ENCODE assay signal across 1 cellular context in genomic region chr14:39025250-39025809, GRCh38.
A peak's percentile ranks its signal among the peaks of the same experiment; 100 is the strongest.
TF ChIP-seq lines count a peak whose summit lies in the region.

No MANE protein-coding gene starts in this region.

TF ChIP-seq in HepG2, 621 proteins besides CTCF, POLR2A, EP300 and RAD21 (continued from another document and continues in another):
- TF ChIP-seq, protein P1, sequence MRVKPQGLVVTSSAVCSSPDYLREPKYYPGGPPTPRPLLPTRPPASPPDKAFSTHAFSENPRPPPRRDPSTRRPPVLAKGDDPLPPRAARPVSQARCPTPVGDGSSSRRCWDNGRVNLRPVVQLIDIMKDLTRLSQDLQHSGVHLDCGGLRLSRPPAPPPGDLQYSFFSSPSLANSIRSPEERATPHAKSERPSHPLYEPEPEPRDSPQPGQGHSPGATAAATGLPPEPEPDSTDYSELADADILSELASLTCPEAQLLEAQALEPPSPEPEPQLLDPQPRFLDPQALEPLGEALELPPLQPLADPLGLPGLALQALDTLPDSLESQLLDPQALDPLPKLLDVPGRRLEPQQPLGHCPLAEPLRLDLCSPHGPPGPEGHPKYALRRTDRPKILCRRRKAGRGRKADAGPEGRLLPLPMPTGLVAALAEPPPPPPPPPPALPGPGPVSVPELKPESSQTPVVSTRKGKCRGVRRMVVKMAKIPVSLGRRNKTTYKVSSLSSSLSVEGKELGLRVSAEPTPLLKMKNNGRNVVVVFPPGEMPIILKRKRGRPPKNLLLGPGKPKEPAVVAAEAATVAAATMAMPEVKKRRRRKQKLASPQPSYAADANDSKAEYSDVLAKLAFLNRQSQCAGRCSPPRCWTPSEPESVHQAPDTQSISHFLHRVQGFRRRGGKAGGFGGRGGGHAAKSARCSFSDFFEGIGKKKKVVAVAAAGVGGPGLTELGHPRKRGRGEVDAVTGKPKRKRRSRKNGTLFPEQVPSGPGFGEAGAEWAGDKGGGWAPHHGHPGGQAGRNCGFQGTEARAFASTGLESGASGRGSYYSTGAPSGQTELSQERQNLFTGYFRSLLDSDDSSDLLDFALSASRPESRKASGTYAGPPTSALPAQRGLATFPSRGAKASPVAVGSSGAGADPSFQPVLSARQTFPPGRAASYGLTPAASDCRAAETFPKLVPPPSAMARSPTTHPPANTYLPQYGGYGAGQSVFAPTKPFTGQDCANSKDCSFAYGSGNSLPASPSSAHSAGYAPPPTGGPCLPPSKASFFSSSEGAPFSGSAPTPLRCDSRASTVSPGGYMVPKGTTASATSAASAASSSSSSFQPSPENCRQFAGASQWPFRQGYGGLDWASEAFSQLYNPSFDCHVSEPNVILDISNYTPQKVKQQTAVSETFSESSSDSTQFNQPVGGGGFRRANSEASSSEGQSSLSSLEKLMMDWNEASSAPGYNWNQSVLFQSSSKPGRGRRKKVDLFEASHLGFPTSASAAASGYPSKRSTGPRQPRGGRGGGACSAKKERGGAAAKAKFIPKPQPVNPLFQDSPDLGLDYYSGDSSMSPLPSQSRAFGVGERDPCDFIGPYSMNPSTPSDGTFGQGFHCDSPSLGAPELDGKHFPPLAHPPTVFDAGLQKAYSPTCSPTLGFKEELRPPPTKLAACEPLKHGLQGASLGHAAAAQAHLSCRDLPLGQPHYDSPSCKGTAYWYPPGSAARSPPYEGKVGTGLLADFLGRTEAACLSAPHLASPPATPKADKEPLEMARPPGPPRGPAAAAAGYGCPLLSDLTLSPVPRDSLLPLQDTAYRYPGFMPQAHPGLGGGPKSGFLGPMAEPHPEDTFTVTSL (CRISPR knock-in tag; IDR thresholded peaks at IDR 0.05; ENCODE audit: borderline replicate concordance) = no peak
- no peak for TF ChIP-seq MNT (IDR thresholded peaks at IDR 0.05)
- no peak for TF ChIP-seq LCORL (IDR thresholded peaks at IDR 0.05)
- no peak for TF ChIP-seq LCORL (CRISPR knock-in tag; IDR thresholded peaks at IDR 0.05)
- TF ChIP-seq MXD4 (CRISPR knock-in tag; IDR thresholded peaks at IDR 0.05) = no peak; the same call in 1 of the 2 replicates
- no peak for TF ChIP-seq PRPF4 (IDR thresholded peaks at IDR 0.05; ENCODE audit: low read depth, low read length, poor library complexity, severe bottlenecking)
- no peak for TF ChIP-seq HHEX (CRISPR knock-in tag; IDR thresholded peaks at IDR 0.05)
- no peak for TF ChIP-seq FOSL1 (CRISPR knock-in tag; IDR thresholded peaks at IDR 0.05; ENCODE audit: borderline replicate concordance)
- TF ChIP-seq ZNF556 (CRISPR knock-in tag; IDR thresholded peaks at IDR 0.05; ENCODE audit: borderline replicate concordance) = no peak; the same call in 1 of the 2 replicates
- no peak for TF ChIP-seq THRA (CRISPR knock-in tag; IDR thresholded peaks at IDR 0.05; ENCODE audit: borderline replicate concordance)
- TF ChIP-seq AFF4 (CRISPR knock-in tag; IDR thresholded peaks at IDR 0.05) = no peak; the same call in 1 of the 2 replicates
- 0 out of 2 replicates have a peak, but pooled peaks have one; percentile 49 for TF ChIP-seq MIER2 (CRISPR knock-in tag; IDR thresholded peaks at IDR 0.05)
- TF ChIP-seq ZNF280D (CRISPR knock-in tag; IDR thresholded peaks at IDR 0.05) = no peak
- no peak for TF ChIP-seq JARID2 (CRISPR knock-in tag; IDR thresholded peaks at IDR 0.05; ENCODE audit: insufficient replicate concordance)
- TF ChIP-seq ZBTB44 (CRISPR knock-in tag; IDR thresholded peaks at IDR 0.05) = no peak
- no peak for TF ChIP-seq ZC3H13 (CRISPR knock-in tag; IDR thresholded peaks at IDR 0.05)
- TF ChIP-seq SATB2 (CRISPR knock-in tag; IDR thresholded peaks at IDR 0.05) = no peak
- TF ChIP-seq, protein P2, sequence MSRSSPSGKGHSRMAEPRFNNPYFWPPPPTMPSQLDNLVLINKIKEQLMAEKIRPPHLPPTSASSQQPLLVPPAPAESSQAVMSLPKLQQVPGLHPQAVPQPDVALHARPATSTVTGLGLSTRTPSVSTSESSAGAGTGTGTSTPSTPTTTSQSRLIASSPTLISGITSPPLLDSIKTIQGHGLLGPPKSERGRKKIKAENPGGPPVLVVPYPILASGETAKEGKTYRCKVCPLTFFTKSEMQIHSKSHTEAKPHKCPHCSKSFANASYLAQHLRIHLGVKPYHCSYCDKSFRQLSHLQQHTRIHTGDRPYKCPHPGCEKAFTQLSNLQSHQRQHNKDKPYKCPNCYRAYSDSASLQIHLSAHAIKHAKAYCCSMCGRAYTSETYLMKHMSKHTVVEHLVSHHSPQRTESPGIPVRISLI (CRISPR knock-in tag; IDR thresholded peaks at IDR 0.05; ENCODE audit: borderline replicate concordance) = 0 out of 2 replicates have a peak, but pooled peaks have one; percentile 4
- TF ChIP-seq PHF21A (CRISPR knock-in tag; IDR thresholded peaks at IDR 0.05) = no peak
- no peak for TF ChIP-seq ZNF557 (CRISPR knock-in tag; IDR thresholded peaks at IDR 0.05)
- TF ChIP-seq HNF4A (CRISPR knock-in tag; IDR thresholded peaks at IDR 0.05) = peak; percentile 73
- TF ChIP-seq, protein P3, sequence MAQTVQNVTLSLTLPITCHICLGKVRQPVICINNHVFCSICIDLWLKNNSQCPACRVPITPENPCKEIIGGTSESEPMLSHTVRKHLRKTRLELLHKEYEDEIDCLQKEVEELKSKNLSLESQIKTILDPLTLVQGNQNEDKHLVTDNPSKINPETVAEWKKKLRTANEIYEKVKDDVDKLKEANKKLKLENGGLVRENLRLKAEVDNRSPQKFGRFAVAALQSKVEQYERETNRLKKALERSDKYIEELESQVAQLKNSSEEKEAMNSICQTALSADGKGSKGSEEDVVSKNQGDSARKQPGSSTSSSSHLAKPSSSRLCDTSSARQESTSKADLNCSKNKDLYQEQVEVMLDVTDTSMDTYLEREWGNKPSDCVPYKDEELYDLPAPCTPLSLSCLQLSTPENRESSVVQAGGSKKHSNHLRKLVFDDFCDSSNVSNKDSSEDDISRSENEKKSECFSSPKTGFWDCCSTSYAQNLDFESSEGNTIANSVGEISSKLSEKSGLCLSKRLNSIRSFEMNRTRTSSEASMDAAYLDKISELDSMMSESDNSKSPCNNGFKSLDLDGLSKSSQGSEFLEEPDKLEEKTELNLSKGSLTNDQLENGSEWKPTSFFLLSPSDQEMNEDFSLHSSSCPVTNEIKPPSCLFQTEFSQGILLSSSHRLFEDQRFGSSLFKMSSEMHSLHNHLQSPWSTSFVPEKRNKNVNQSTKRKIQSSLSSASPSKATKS (CRISPR knock-in tag; IDR thresholded peaks at IDR 0.05) = 0 out of 2 replicates have a peak, but pooled peaks have one; percentile 60
- no peak for TF ChIP-seq RXRA (CRISPR knock-in tag; IDR thresholded peaks at IDR 0.05)
- no peak for TF ChIP-seq POLR2AphosphoS5 (IDR thresholded peaks at IDR 0.05; ENCODE audit: low read depth, low read length)
- no peak for TF ChIP-seq ZFAT (CRISPR knock-in tag; conservative IDR thresholded peaks at IDR 0.05)
- no peak for TF ChIP-seq RORA (CRISPR knock-in tag; IDR thresholded peaks at IDR 0.05)
- TF ChIP-seq ZSCAN29 (CRISPR knock-in tag; conservative IDR thresholded peaks at IDR 0.05) = no peak; the same call in 1 of the 2 replicates
- no peak for TF ChIP-seq NFRKB (IDR thresholded peaks at IDR 0.05)
- TF ChIP-seq ATF7 (IDR thresholded peaks at IDR 0.05) = no peak
- TF ChIP-seq ATF7 (CRISPR knock-in tag; IDR thresholded peaks at IDR 0.05) = no peak
- no peak for TF ChIP-seq CHD2 (IDR thresholded peaks at IDR 0.05; ENCODE audit: low read depth, low read length)
- TF ChIP-seq ZEB1 (IDR thresholded peaks at IDR 0.05; ENCODE audit: insufficient replicate concordance, low read depth) = no peak
- TF ChIP-seq ZNF816 (CRISPR knock-in tag; IDR thresholded peaks at IDR 0.05; ENCODE audit: borderline replicate concordance) = no peak
- TF ChIP-seq POLR2G (IDR thresholded peaks at IDR 0.05; ENCODE audit: low read depth, low read length) = no peak; the same call in 1 of the 2 replicates
- TF ChIP-seq MAFF (IDR thresholded peaks at IDR 0.05; ENCODE audit: low read depth, low read length) = peak; percentile 49; the same call in 1 of the 2 replicates
- no peak for TF ChIP-seq CREM (IDR thresholded peaks at IDR 0.05)
- no peak for TF ChIP-seq CREM (CRISPR knock-in tag; IDR thresholded peaks at IDR 0.05)
- no peak for TF ChIP-seq ZNF382 (CRISPR knock-in tag; IDR thresholded peaks at IDR 0.05; ENCODE audit: borderline replicate concordance)
- no peak for TF ChIP-seq ZNF567 (CRISPR knock-in tag; IDR thresholded peaks at IDR 0.05; ENCODE audit: borderline replicate concordance)
- TF ChIP-seq ASH2L (IDR thresholded peaks at IDR 0.05; ENCODE audit: insufficient read length, low read depth, low read length) = no peak
- TF ChIP-seq ZNF563 (CRISPR knock-in tag; IDR thresholded peaks at IDR 0.05) = no peak
- peak; percentile 70 for TF ChIP-seq TEAD3 (CRISPR knock-in tag; optimal IDR thresholded peaks at IDR 0.05; ENCODE audit: borderline replicate concordance)
- no peak for TF ChIP-seq ZNF703 (CRISPR knock-in tag; IDR thresholded peaks at IDR 0.05; ENCODE audit: borderline replicate concordance)
- no peak for TF ChIP-seq ZKSCAN8 (CRISPR knock-in tag; IDR thresholded peaks at IDR 0.05; ENCODE audit: borderline replicate concordance)
- no peak for TF ChIP-seq MIXL1 (CRISPR knock-in tag; IDR thresholded peaks at IDR 0.05)
- TF ChIP-seq NFE2L2 (IDR thresholded peaks at IDR 0.05; ENCODE audit: low read length) = no peak
- no peak for TF ChIP-seq GTF3A (CRISPR knock-in tag; conservative IDR thresholded peaks at IDR 0.05)
